11 cellular contexts compared by ENCODE assay signal in genomic region chr14:95317817-95318343, GRCh38. TPM values are rescaled to one million over a fixed set of nuclear protein-coding genes. Genes with fewer than 3 reads are reported as not detected.
A peak's percentile ranks its signal among the peaks of the same experiment; 100 is the strongest.
DNase-seq lines count a peak whose midpoint lies in the region; ATAC-seq and TF ChIP-seq lines count a peak whose summit lies in the region.
"Had no signal": no experiment of that assay in that cellular context is flagged by ENCODE, and none has a peak within 500 bp of the region (broad histone marks: within the 10 kb centered on the region; RNA-seq: fewer than 3 reads in every experiment).

No MANE protein-coding gene starts in this region.

- H3K14ac ChIP-seq in neuronal stem cell (ENCODE audit: low read length) = no peak overlapping the region

- H3K4me1 ChIP-seq in MM.1S (ENCODE audit: low read length) = peaks cover 8% of the 10 kb centered on the region
- peaks cover 9 to 12% of the 10 kb centered on the region in 2 donors for H3K4me1 ChIP-seq in neuronal stem cell (ENCODE audit: control insufficient read depth in 2 of 2, insufficient read depth in 1 of 2, low read depth in 1 of 2, low read length in 2 of 2)
- H3K4me1 ChIP-seq in gastroesophageal sphincter = peaks cover 0 to 47% (median 11%) of the 10 kb centered on the region in 3 donors

- no peak overlapping the region for H3K18ac ChIP-seq in neuronal stem cell (ENCODE audit: low read length)

- H3K9ac ChIP-seq in MM.1S (ENCODE audit: low read length) (no peak overlapping the region), neuronal stem cell (ENCODE audit: low read depth, low read length, poor library complexity) (no peak overlapping the region)

- peaks cover 9 to 16% of the 10 kb centered on the region in 2 donors for H3K36me3 Mint-ChIP-seq in CD14-positive monocyte
- peaks cover 3% of the 10 kb centered on the region for H3K36me3 Mint-ChIP-seq in effector memory CD8-positive, alpha-beta T cell (ENCODE audit: insufficient read depth)

- H2AK5ac ChIP-seq in neuronal stem cell (ENCODE audit: low read depth, low read length) = peak overlapping the region; percentile 7

- no peak overlapping the region for H2BK120ac ChIP-seq in neuronal stem cell (ENCODE audit: low read depth, low read length)

- peak overlapping the region; percentile 63; the same call in 1 of the 2 replicates for H3K4me2 ChIP-seq in MM.1S (ENCODE audit: low read depth, low read length)
- no peak overlapping the region for H3K4me2 ChIP-seq in neuronal stem cell (ENCODE audit: insufficient read depth, low read length, poor library complexity, severe bottlenecking)

- H3K27me3 ChIP-seq in MM.1S (replicated peaks; ENCODE audit: insufficient read depth, low read length) (no peaks in the 10 kb centered on the region), neuronal stem cell (ENCODE audit: control insufficient read depth in 3 of 3, insufficient read depth in 3 of 3, low read depth in 1 of 3, low read length in 3 of 3) (peaks cover 0 to 31% (median 0%) of the 10 kb centered on the region in 3 experiments), gastroesophageal sphincter (no peaks in the 10 kb centered on the region)

- no peak overlapping the region for H3K4ac ChIP-seq in neuronal stem cell (ENCODE audit: low read length)

- H3K27me3 Mint-ChIP-seq in CD14-positive monocyte (ENCODE audit: low read depth in 3 of 3) = peaks cover 2 to 19% (median 7%) of the 10 kb centered on the region in 3 donors
- peaks cover 81 to 90% of the 10 kb centered on the region in 2 donors for H3K27me3 Mint-ChIP-seq in effector memory CD8-positive, alpha-beta T cell

- no peak for TF ChIP-seq POLR2A in gastroesophageal sphincter (IDR thresholded peaks at IDR 0.05)

- peak overlapping the region in 4 of 7 donors; percentile 4 to 65 (median 36) for H3K27ac Mint-ChIP-seq in CD14-positive monocyte
- H3K27ac Mint-ChIP-seq in effector memory CD8-positive, alpha-beta T cell = no peak overlapping the region
- H3K27ac Mint-ChIP-seq: activated T-cell treated with anti-CD3 and anti-CD28 coated beads, Interleukin-2, amount 50 U/mL, for 24 hours had no signal

- peaks cover 27% of the 10 kb centered on the region for H3K79me2 ChIP-seq in MM.1S (ENCODE audit: low read length)

- no peaks in the 10 kb centered on the region for H3K9me2 ChIP-seq in MM.1S (replicated peaks; ENCODE audit: insufficient read depth, low read length)

- H3K79me1 ChIP-seq in neuronal stem cell (ENCODE audit: low read depth, low read length) = no peaks in the 10 kb centered on the region

- no peak for TF ChIP-seq EP300 in gastroesophageal sphincter (IDR thresholded peaks at IDR 0.05)

- H3F3A ChIP-seq in MM.1S (ENCODE audit: insufficient read depth, low read length) = 0 out of 2 replicates have a peak, but pooled peaks cover 2% of the 10 kb centered on the region

- H3K9me3 Mint-ChIP-seq in CD14-positive monocyte = peaks cover 0 to 2% (median 0%) of the 10 kb centered on the region in 7 donors
- no peaks in the 10 kb centered on the region for H3K9me3 Mint-ChIP-seq in effector memory CD8-positive, alpha-beta T cell
- H3K9me3 Mint-ChIP-seq: activated T-cell treated with anti-CD3 and anti-CD28 coated beads, Interleukin-2, amount 50 U/mL, for 24 hours; dendritic cell treated with granulocyte-macrophage colony-stimulating factor and Interleukin-4, amounts not matched to agents 40 ng/mL and 50 ng/mL, for 4 days had no signal

- no peak overlapping the region for H4K91ac ChIP-seq in neuronal stem cell (ENCODE audit: low read depth, low read length, poor library complexity)

- H3K36me3 ChIP-seq in MM.1S (replicated peaks; ENCODE audit: insufficient read depth, low read length) = no peaks in the 10 kb centered on the region
- H3K36me3 ChIP-seq in neuronal stem cell (replicated peaks in 1 of 2; ENCODE audit: control insufficient read depth in 2 of 2, insufficient read depth in 2 of 2, low read length in 2 of 2) = no peaks in the 10 kb centered on the region
- no peaks in the 10 kb centered on the region for H3K36me3 ChIP-seq in gastroesophageal sphincter

- intact Hi-C loops in CD14-positive monocyte (cut with micrococcal nuclease) = loop anchor here in 1 of 2 donors (10.0 kb wide), 1 partner anchor 197 kb away; the partner anchor contains the start of gene SYNE3

- no peak overlapping the region for H4K8ac ChIP-seq in neuronal stem cell (ENCODE audit: low read depth, low read length)

- H2BK5ac ChIP-seq in neuronal stem cell (ENCODE audit: low read length) = no peak overlapping the region

- no peaks in the 10 kb centered on the region for H4K20me1 ChIP-seq in MM.1S (ENCODE audit: insufficient read depth, low read length)

- H2AFZ ChIP-seq in MM.1S (ENCODE audit: low read length) (no peak overlapping the region), neuronal stem cell (ENCODE audit: low read length) (no peak overlapping the region)

- H3K23ac ChIP-seq in neuronal stem cell (ENCODE audit: low read depth, low read length, poor library complexity) = no peak overlapping the region

- H3K27ac ChIP-seq in MM.1S (ENCODE audit: low read length) (no peak overlapping the region), neuronal stem cell (replicated peaks; ENCODE audit: low read length) (no peak overlapping the region), gastroesophageal sphincter (peak overlapping the region in 2 of 4 donors; percentile 71 to 84)

- no CpG with 5 or more reads among the region's 3 CpGs for WGBS in neuronal stem cell (ENCODE audit: extremely low coverage in 2 of 2, insufficient read length in 2 of 2, insufficient replicate concordance in 1 of 2), 2 donors
- 66 to 83% methylated on average over 3 of the region's 3 CpGs for WGBS in gastroesophageal sphincter (ENCODE audit: low coverage in 1 of 2), 2 donors

- no peak for ATAC-seq in effector memory CD8-positive, alpha-beta T cell (replicated peaks)
- ATAC-seq in gastroesophageal sphincter = no peak

- no peak overlapping the region for H2BK15ac ChIP-seq in neuronal stem cell (ENCODE audit: low read length)

- H2BK12ac ChIP-seq in neuronal stem cell (ENCODE audit: low read length) = no peak overlapping the region

- peak overlapping the region; percentile 90 to 95 for H3K4me3 Mint-ChIP-seq in CD14-positive monocyte
- peak overlapping the region; percentile 76 to 82 for H3K4me3 Mint-ChIP-seq in effector memory CD8-positive, alpha-beta T cell

- peak overlapping the region; percentile 74; the same call in 1 of the 2 replicates for H3K4me3 ChIP-seq in MM.1S (ENCODE audit: low read length)
- no peak overlapping the region for H3K4me3 ChIP-seq in neuronal stem cell (ENCODE audit: low read length in 2 of 2)
- H3K4me3 ChIP-seq in gastroesophageal sphincter = peak overlapping the region in 1 of 2 donors; percentile 81

- TF ChIP-seq CTCF in CD14-positive monocyte (IDR thresholded peaks at IDR 0.05) (no peak), MM.1S (IDR thresholded peaks at IDR 0.05; ENCODE audit: low read length) (no peak), gastroesophageal sphincter (IDR thresholded peaks at IDR 0.05) (no peak)

- DNase-seq in CD14-positive monocyte (ENCODE audit: low spot score) = no peak
- no peak for DNase-seq in MM.1S
- DNase-seq in effector memory CD8-positive, alpha-beta T cell = no peak
- no peak for DNase-seq in neuronal stem cell (ENCODE audit: low spot score)
- DNase-seq in DMS53 treated with DMSO at 0.1 percent for 48 hours (lab: John Stamatoyannopoulos, UW; ENCODE audit: unreplicated experiment) = no peak
- DNase-seq in NCI-H2029 treated with DMSO at 0.1 percent for 48 hours (lab: John Stamatoyannopoulos, UW) = no peak
- no peak for DNase-seq in GDM1 (lab: John Stamatoyannopoulos, UW)
- DNase-seq: activated T-cell treated with anti-CD3 and anti-CD28 coated beads, Interleukin-2, amount 50 U/mL, for 24 hours; NCI-H1417 treated with DMSO at 0.1 percent for 48 hours had no signal

- H3K4me1 Mint-ChIP-seq in CD14-positive monocyte = peaks cover 87% of the 10 kb centered on the region
- H3K4me1 Mint-ChIP-seq in effector memory CD8-positive, alpha-beta T cell (ENCODE audit: low read depth in 2 of 2) = peaks cover 5 to 7% of the 10 kb centered on the region in 2 donors

- H3K9me3 ChIP-seq in MM.1S (replicated peaks; ENCODE audit: insufficient read depth, low read length) (no peaks in the 10 kb centered on the region), neuronal stem cell (replicated peaks in 1 of 2; ENCODE audit: control insufficient read depth in 2 of 2, insufficient read depth in 1 of 2, low read depth in 1 of 2, low read length in 2 of 2) (no peaks in the 10 kb centered on the region), gastroesophageal sphincter (no peaks in the 10 kb centered on the region)

RNA-seq across cellular contexts. Expression of gene CLMN, which starts 1.8 kb away (rescaled TPM):
- 10 to 100 TPM; 23.2 to 33.7 TPM for polyA plus RNA-seq in CD14-positive monocyte
- 7.4 TPM for polyA plus RNA-seq in neuronal stem cell (2013, experiment 1 of 2)
- polyA plus RNA-seq in neuronal stem cell (2013, experiment 2 of 2) = 7.1 TPM
- 1 to 10 TPM; 3.8 to 10.0 (median 5.3) TPM for total RNA-seq in gastroesophageal sphincter

Comparison
In these comparisons a context has a peak if more than half of its experiments do, and no peak if none do; other contexts are left out.
1. H3K27ac Mint-ChIP-seq: peak in CD14-positive monocyte (4 of 7); none in effector memory CD8-positive, alpha-beta T cell (0 of 2).